ENCODE assay signal across 34 cellular contexts in the genomic region with DNA sequence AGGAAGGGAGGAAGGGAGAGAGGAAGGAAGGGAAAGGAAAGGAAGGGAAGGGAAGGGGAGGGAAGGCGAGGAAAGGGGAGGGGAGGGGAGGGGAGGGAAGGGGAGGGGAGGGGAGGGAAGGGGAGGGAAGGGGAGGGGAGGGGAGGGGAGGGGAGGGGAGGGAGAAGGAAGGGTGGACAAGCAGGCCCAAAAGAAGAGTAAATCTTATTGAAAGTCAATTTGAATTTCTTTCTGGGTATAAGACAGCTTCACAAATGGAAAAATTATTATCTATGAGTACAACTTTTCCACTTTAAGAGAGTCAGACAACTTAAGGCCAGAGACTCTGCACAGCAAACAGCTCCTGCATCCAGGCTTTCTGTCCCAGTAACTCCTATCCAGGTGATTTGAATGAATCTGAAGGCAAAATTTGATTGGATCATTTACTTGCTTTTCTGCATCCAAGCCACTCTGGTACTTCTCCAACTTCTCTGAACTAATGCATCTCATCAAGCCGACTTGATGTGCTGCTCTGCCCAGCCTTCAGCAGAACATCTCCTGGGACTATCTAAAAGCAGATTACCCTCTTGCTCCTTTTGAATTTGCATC.
"Had no signal": no experiment of that assay in that cellular context is flagged by ENCODE, and none has a peak within 500 bp of the region (broad histone marks: within the 10 kb centered on the region; RNA-seq: fewer than 3 reads in every experiment).

No MANE protein-coding gene starts in this region.

- H3K36me3 ChIP-seq: adrenal gland, ascending aorta, brain microvascular endothelial cell, breast epithelium, cardiac muscle cell had no signal

- H3K4me1 ChIP-seq: adrenal gland, ascending aorta, breast epithelium had no signal

- ATAC-seq: activated naive CD4-positive, alpha-beta T cell treated with anti-CD3 and anti-CD28 coated beads, Interleukin-2, amount 50 U/mL, for 72 hours; activated naive CD8-positive, alpha-beta T cell treated with anti-CD3 and anti-CD28 coated beads, Interleukin-2, amount 50 U/mL, for 24 hours; activated T-cell treated with anti-CD3 and anti-CD28 coated beads, Interleukin-2, amount 50 U/mL, for 4 hours; activated T-cell treated with anti-CD3 and anti-CD28 coated beads, Interleukin-2, amount 50 U/mL, for 72 hours; activated T-helper 17 cell treated with anti-CD3 and anti-CD28 coated beads, Interleukin-2, amount 50 U/mL, for 72 hours; body of pancreas had no signal

- H3K27ac ChIP-seq: adrenal gland, ascending aorta, body of pancreas, brain microvascular endothelial cell, breast epithelium, cardiac muscle cell had no signal

- H3K4me3 ChIP-seq: adrenal gland, ascending aorta, body of pancreas, breast epithelium, cardiac muscle cell had no signal

- H3K9me3 ChIP-seq: adrenal gland, ascending aorta, body of pancreas, breast epithelium had no signal

- FAIRE-seq: astrocyte, bronchial epithelial cell had no signal

- H3K27me3 ChIP-seq: adrenal gland, ascending aorta, body of pancreas, brain microvascular endothelial cell, breast epithelium, cardiac muscle cell had no signal

- DNase-seq: activated effector memory CD4-positive, alpha-beta T cell treated with anti-CD3 and anti-CD28 coated beads, Interleukin-2, amount 50 U/mL, for 16 hours; activated effector memory CD4-positive, alpha-beta T cell treated with Interleukin-2 at 50 U/mL for 16 hours; activated gamma-delta T cell; activated gamma-delta T cell treated with Interleukin-2 at 50 U/mL for 16 hours; activated naive CD4-positive, alpha-beta T cell; activated naive CD4-positive, alpha-beta T cell treated with anti-CD3 and anti-CD28 coated beads for 36 hours; activated naive CD4-positive, alpha-beta T cell treated with anti-CD3 and anti-CD28 coated beads, Interleukin-2, amount 10 ng/mL, durations not matched to agents 7 days and 5 days; activated naive CD4-positive, alpha-beta T cell treated with anti-CD3 and anti-CD28 coated beads, Interleukin-2, amount 50 U/mL, for 16 hours; activated naive CD4-positive, alpha-beta T cell treated with Interleukin-2 at 50 U/mL for 16 hours; activated naive CD8-positive, alpha-beta T cell treated with anti-CD3 and anti-CD28 coated beads for 36 hours; activated naive CD8-positive, alpha-beta T cell treated with anti-CD3 and anti-CD28 coated beads, Interleukin-2, amount 10 ng/mL, durations not matched to agents 7 days and 5 days; activated naive CD8-positive, alpha-beta T cell treated with anti-CD3 and anti-CD28 coated beads, Interleukin-2, amount 50 U/mL, for 24 hours; activated T-cell treated with anti-CD3 and anti-CD28 coated beads, Interleukin-2, amount 50 U/mL, for 1 hour; activated T-cell treated with anti-CD3 and anti-CD28 coated beads, Interleukin-2, amount 50 U/mL, for 24 hours; activated T-cell treated with anti-CD3 and anti-CD28 coated beads, Interleukin-2, amount 50 U/mL, for 4 hours; activated T-cell treated with anti-CD3 and anti-CD28 coated beads, Interleukin-2, amount 50 U/mL, for 48 hours; activated T-cell treated with anti-CD3 and anti-CD28 coated beads, Interleukin-2, amount 50 U/mL, for 72 hours; adrenal gland; amniotic stem cell; amygdala; anterior cingulate cortex; aorta; body of pancreas; brain microvascular endothelial cell; caudate nucleus; central memory CD4-positive, alpha-beta T cell; cerebellar nuclear complex had no signal
